19 cellular contexts compared by ENCODE assay signal in the genomic region with DNA sequence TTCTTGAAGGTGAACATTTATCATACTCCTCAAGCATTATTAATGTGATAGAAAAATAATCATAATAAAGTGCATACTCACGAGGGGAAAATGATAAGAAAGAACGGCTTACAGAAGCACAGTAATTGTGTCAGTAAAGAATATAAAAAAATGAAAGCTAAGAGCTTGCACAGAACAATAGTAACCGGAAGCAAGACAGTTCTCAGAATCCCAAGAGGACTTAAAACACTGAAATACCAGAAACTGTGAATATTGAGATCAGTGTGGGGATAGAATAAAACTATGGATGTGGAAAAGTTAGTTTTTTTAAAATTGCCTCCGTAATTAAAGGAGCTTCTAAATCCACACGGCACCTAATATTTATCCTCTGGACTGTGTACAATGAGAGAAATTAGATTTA.
A peak's percentile ranks its signal among the peaks of the same experiment; 100 is the strongest.
DNase-seq lines count a peak whose midpoint lies in the region; ATAC-seq and TF ChIP-seq lines count a peak whose summit lies in the region.
"Had no signal": no experiment of that assay in that cellular context is flagged by ENCODE, and none has a peak within 500 bp of the region (broad histone marks: within the 10 kb centered on the region; RNA-seq: fewer than 3 reads in every experiment).

No MANE protein-coding gene starts in this region.

- H3K9me3 Mint-ChIP-seq in HFFc6 (no peaks in the 10 kb centered on the region), glutamatergic neuron (ENCODE audit: unreplicated experiment) (peaks cover 2% of the 10 kb centered on the region)

- BruUV-seq in A673 (replicated peaks; lab: Mats Ljungman, UMichigan), result no TSS peak

- H3K4me3 Mint-ChIP-seq in HFFc6, result peak overlapping the region; percentile 58; the same call in 1 of the 2 replicates
- H3K4me3 Mint-ChIP-seq in glutamatergic neuron (ENCODE audit: unreplicated experiment), result no peak overlapping the region
- H3K4me3 Mint-ChIP-seq: T-helper 17 cell had no signal

- ATAC-seq in GM18511 (IDR thresholded peaks at IDR 0.05; ENCODE audit: unreplicated experiment), result no peak
- ATAC-seq: HepG2, Right ventricle myocardium inferior, T-helper 17 cell had no signal

- POLR2A ChIA-PET in A673 (lab: Charles Lee; ENCODE audit: low non-redundant PET), result no interaction called here

- intact Hi-C loops in A673 (cut with micrococcal nuclease; ENCODE audit: unreplicated experiment), result no loop called here

- H3K27ac ChIP-seq in A673 (ENCODE audit: low read depth, low read length, poor library complexity, severe bottlenecking) (peak overlapping the region; percentile 73), SJSA1 (peak overlapping the region; percentile 51), suprapubic skin (no peak overlapping the region)

- 67% methylated on average over 5 of the region's 5 CpGs for whole genome bisulfite sequencing in suprapubic skin

- H3K36me3 Mint-ChIP-seq in HFFc6 (ENCODE audit: low read depth) (no peaks in the 10 kb centered on the region), glutamatergic neuron (ENCODE audit: unreplicated experiment) (no peaks in the 10 kb centered on the region)

- no peak for TF ChIP-seq POLR2A in erythroblast (IDR thresholded peaks at IDR 0.05; ENCODE audit: low read length)
- no peak for TF ChIP-seq POLR2A in suprapubic skin (IDR thresholded peaks at IDR 0.05)

- H3K4me3 ChIP-seq in A673 (ENCODE audit: low read depth, low read length, poor library complexity, severe bottlenecking), result peak overlapping the region; percentile 22
- H3K4me3 ChIP-seq in SJSA1, result no peak overlapping the region
- H3K4me3 ChIP-seq in suprapubic skin, result no peak overlapping the region

- no peaks in the 10 kb centered on the region for H3K9me3 ChIP-seq in A673 (ENCODE audit: low read depth, low read length, poor library complexity, severe bottlenecking)
- H3K9me3 ChIP-seq in SJSA1 (replicated peaks), result no peaks in the 10 kb centered on the region
- no peaks in the 10 kb centered on the region for H3K9me3 ChIP-seq in suprapubic skin

- peaks cover 35% of the 10 kb centered on the region for H3K4me1 Mint-ChIP-seq in HFFc6 (ENCODE audit: low read depth)
- peaks cover 8% of the 10 kb centered on the region for H3K4me1 Mint-ChIP-seq in glutamatergic neuron (ENCODE audit: low read depth, unreplicated experiment)
- H3K4me1 Mint-ChIP-seq: T-helper 17 cell had no signal

- TF ChIP-seq CTCF in A673 (conservative IDR thresholded peaks at IDR 0.05; ENCODE audit: low read depth, low read length), result no peak
- TF ChIP-seq CTCF in HFFc6 (IDR thresholded peaks at IDR 0.05), result no peak
- no peak for TF ChIP-seq CTCF in glutamatergic neuron (IDR thresholded peaks at IDR 0.05; ENCODE audit: partially characterized antibody, unreplicated experiment)
- no peak for TF ChIP-seq CTCF in suprapubic skin (IDR thresholded peaks at IDR 0.05)

- H3K36me3 ChIP-seq in A673 (ENCODE audit: insufficient read depth, low read length, poor library complexity, severe bottlenecking) (no peaks in the 10 kb centered on the region), SJSA1 (no peaks in the 10 kb centered on the region), suprapubic skin (no peaks in the 10 kb centered on the region)

- CTCF ChIA-PET in A673 (lab: Charles Lee), result no interaction called here

- H3K27me3 Mint-ChIP-seq in HFFc6 (ENCODE audit: insufficient read depth), result no peaks in the 10 kb centered on the region; the same call in none of the 2 replicates
- H3K27me3 Mint-ChIP-seq in glutamatergic neuron (ENCODE audit: unreplicated experiment), result no peaks in the 10 kb centered on the region
- H3K27me3 Mint-ChIP-seq: T-helper 17 cell had no signal

- peaks cover 60% of the 10 kb centered on the region for H3K4me1 ChIP-seq in A673 (ENCODE audit: insufficient read depth, low read length, poor library complexity, severe bottlenecking)
- peaks cover 30% of the 10 kb centered on the region for H3K4me1 ChIP-seq in SJSA1 (replicated peaks)
- H3K4me1 ChIP-seq in suprapubic skin, result peaks cover 8% of the 10 kb centered on the region

- TF ChIP-seq EP300 in suprapubic skin (IDR thresholded peaks at IDR 0.05), result no peak

- DNase-seq in A673 (ENCODE audit: low spot score) (peak; percentile 70), HFFc6 (no peak), SJSA1 (ENCODE audit: low read depth in 1 of 2, low spot score in 2 of 2) (no peak), glutamatergic neuron (no peak), erythroblast (lab: John Stamatoyannopoulos, UW) (no peak), suprapubic skin (ENCODE audit: low spot score in 2 of 2) (no peak)
- DNase-seq: Calu3, DMS79 treated with DMSO at 0.1 percent for 48 hours, GF-D8, NCI-H1105 treated with DMSO at 0.1 percent for 48 hours, NCI-H146, NCI-H1930, NCI-H2107, NCI-H446 treated with DMSO at 0.1 percent for 48 hours, NCI-H526, T-helper 17 cell had no signal

- no peaks in the 10 kb centered on the region for H3K27me3 ChIP-seq in A673 (replicated peaks; ENCODE audit: insufficient read depth, low read depth, low read length, poor library complexity)
- H3K27me3 ChIP-seq in SJSA1 (replicated peaks), result no peaks in the 10 kb centered on the region
- no peaks in the 10 kb centered on the region for H3K27me3 ChIP-seq in suprapubic skin

- H3K27ac Mint-ChIP-seq in HFFc6 (no peak overlapping the region), glutamatergic neuron (ENCODE audit: unreplicated experiment) (peak overlapping the region; percentile 31)
- H3K27ac Mint-ChIP-seq: T-helper 17 cell had no signal
